In genomic region chrX:12814434-12814833, GRCh38 we compare ENCODE assay signal across 8 cellular contexts. TPM values are rescaled to one million over a fixed set of nuclear protein-coding genes. Genes with fewer than 3 reads are reported as not detected.
DNase-seq lines count a peak whose midpoint lies in the region; ATAC-seq lines count a peak whose summit lies in the region.

No MANE protein-coding gene starts in this region.

- peak; percentile 14 for DNase-seq in NCI-H1092 treated with DMSO at 0.1 percent for 48 hours (lab: John Stamatoyannopoulos, UW)
- no peak for DNase-seq in NCI-H1092 (lab: John Stamatoyannopoulos, UW)
- peak; percentile 3 for DNase-seq in NCI-H1105 treated with DMSO at 0.1 percent for 48 hours (lab: John Stamatoyannopoulos, UW)
- DNase-seq in activated T-cell treated with anti-CD3 and anti-CD28 coated beads, Interleukin-2, amount 50 U/mL, for 48 hours = peak; percentile 38 to 46
- DNase-seq in glomerular endothelial cell (ENCODE audit: extremely low read depth, low read depth, low spot score) = peak; percentile 29
- DNase-seq in stimulated activated CD4-positive, alpha-beta T cell treated with anti-CD3 and anti-CD28 coated beads, Interleukin-2, amount 100 ng/mL, for 4 hours (ENCODE audit: low read depth) = peak; percentile 16
- no peak for DNase-seq in DMS79 (lab: John Stamatoyannopoulos, UW)

- ATAC-seq in GM19455 (IDR thresholded peaks at IDR 0.05; ENCODE audit: unreplicated experiment) = peak; percentile 81

RNA-seq across cellular contexts. Expression of gene PRPS2, which starts 23.2 kb away (rescaled TPM):
- 14.0 and 17.6 TPM in 2 replicates for total RNA-seq in glomerular endothelial cell

RNA-seq across cellular contexts. Expression of gene TLR7, which starts 52.4 kb away (rescaled TPM):
- total RNA-seq in glomerular endothelial cell = not detected in 2 replicates

Comparison
In these comparisons a context has a peak if more than half of its experiments do, and no peak if none do; other contexts are left out.
1. DNase-seq: peak in NCI-H1092 treated with DMSO at 0.1 percent for 48 hours (single experiment), NCI-H1105 treated with DMSO at 0.1 percent for 48 hours (single experiment), activated T-cell treated with anti-CD3 and anti-CD28 coated beads, Interleukin-2, amount 50 U/mL, for 48 hours (2 of 2), glomerular endothelial cell (single experiment) and stimulated activated CD4-positive, alpha-beta T cell treated with anti-CD3 and anti-CD28 coated beads, Interleukin-2, amount 100 ng/mL, for 4 hours (single experiment); none in NCI-H1092 (single experiment) and DMS79 (single experiment).